ENCODE assay signal across 1 cellular context in genomic region chr7:77444123-77444522, GRCh38.
TF ChIP-seq lines count a peak whose summit lies in the region.

No MANE protein-coding gene starts in this region.

TF ChIP-seq in SK-N-SH treated with all-trans-retinoic acid at 6 μM for 48 hours, 23 proteins besides CTCF, POLR2A, EP300 and RAD21:
- no peak for TF ChIP-seq PATZ1 (CRISPR knock-in tag; IDR thresholded peaks at IDR 0.05; ENCODE audit: borderline replicate concordance)
- TF ChIP-seq CREB5 (CRISPR knock-in tag; IDR thresholded peaks at IDR 0.05; ENCODE audit: low read depth), result no peak
- TF ChIP-seq GLIS3 (CRISPR knock-in tag; IDR thresholded peaks at IDR 0.05), result no peak
- no peak for TF ChIP-seq RARB (CRISPR knock-in tag; IDR thresholded peaks at IDR 0.05)
- TF ChIP-seq BACH2 (CRISPR knock-in tag; IDR thresholded peaks at IDR 0.05; ENCODE audit: borderline replicate concordance), result no peak
- no peak for TF ChIP-seq ZC3H10 (CRISPR knock-in tag; IDR thresholded peaks at IDR 0.05)
- no peak for TF ChIP-seq TCF4 (CRISPR knock-in tag; IDR thresholded peaks at IDR 0.05; ENCODE audit: borderline replicate concordance)
- TF ChIP-seq ZFP3 (CRISPR knock-in tag; IDR thresholded peaks at IDR 0.05), result no peak
- TF ChIP-seq PPARA (CRISPR knock-in tag; IDR thresholded peaks at IDR 0.05; ENCODE audit: borderline replicate concordance), result no peak
- no peak for TF ChIP-seq POU6F1 (CRISPR knock-in tag; IDR thresholded peaks at IDR 0.05; ENCODE audit: borderline replicate concordance, low read depth)
- TF ChIP-seq, protein P1, sequence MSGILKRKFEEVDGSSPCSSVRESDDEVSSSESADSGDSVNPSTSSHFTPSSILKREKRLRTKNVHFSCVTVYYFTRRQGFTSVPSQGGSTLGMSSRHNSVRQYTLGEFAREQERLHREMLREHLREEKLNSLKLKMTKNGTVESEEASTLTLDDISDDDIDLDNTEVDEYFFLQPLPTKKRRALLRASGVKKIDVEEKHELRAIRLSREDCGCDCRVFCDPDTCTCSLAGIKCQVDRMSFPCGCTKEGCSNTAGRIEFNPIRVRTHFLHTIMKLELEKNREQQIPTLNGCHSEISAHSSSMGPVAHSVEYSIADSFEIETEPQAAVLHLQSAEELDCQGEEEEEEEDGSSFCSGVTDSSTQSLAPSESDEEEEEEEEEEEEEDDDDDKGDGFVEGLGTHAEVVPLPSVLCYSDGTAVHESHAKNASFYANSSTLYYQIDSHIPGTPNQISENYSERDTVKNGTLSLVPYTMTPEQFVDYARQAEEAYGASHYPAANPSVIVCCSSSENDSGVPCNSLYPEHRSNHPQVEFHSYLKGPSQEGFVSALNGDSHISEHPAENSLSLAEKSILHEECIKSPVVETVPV (CRISPR knock-in tag; IDR thresholded peaks at IDR 0.05), result no peak
- TF ChIP-seq ZNF565 (CRISPR knock-in tag; conservative IDR thresholded peaks at IDR 0.05; ENCODE audit: low read depth), result no peak
- no peak for TF ChIP-seq ESRRG (CRISPR knock-in tag; IDR thresholded peaks at IDR 0.05)
- no peak for TF ChIP-seq SNAI2 (CRISPR knock-in tag; IDR thresholded peaks at IDR 0.05)
- TF ChIP-seq, protein P2, sequence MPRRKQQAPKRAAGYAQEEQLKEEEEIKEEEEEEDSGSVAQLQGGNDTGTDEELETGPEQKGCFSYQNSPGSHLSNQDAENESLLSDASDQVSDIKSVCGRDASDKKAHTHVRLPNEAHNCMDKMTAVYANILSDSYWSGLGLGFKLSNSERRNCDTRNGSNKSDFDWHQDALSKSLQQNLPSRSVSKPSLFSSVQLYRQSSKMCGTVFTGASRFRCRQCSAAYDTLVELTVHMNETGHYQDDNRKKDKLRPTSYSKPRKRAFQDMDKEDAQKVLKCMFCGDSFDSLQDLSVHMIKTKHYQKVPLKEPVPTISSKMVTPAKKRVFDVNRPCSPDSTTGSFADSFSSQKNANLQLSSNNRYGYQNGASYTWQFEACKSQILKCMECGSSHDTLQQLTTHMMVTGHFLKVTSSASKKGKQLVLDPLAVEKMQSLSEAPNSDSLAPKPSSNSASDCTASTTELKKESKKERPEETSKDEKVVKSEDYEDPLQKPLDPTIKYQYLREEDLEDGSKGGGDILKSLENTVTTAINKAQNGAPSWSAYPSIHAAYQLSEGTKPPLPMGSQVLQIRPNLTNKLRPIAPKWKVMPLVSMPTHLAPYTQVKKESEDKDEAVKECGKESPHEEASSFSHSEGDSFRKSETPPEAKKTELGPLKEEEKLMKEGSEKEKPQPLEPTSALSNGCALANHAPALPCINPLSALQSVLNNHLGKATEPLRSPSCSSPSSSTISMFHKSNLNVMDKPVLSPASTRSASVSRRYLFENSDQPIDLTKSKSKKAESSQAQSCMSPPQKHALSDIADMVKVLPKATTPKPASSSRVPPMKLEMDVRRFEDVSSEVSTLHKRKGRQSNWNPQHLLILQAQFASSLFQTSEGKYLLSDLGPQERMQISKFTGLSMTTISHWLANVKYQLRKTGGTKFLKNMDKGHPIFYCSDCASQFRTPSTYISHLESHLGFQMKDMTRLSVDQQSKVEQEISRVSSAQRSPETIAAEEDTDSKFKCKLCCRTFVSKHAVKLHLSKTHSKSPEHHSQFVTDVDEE (CRISPR knock-in tag; IDR thresholded peaks at IDR 0.05), result no peak
- no peak for TF ChIP-seq ZNF70 (CRISPR knock-in tag; IDR thresholded peaks at IDR 0.05)
- no peak for TF ChIP-seq TOX (CRISPR knock-in tag; IDR thresholded peaks at IDR 0.05; ENCODE audit: borderline replicate concordance)
- no peak for TF ChIP-seq CSDC2 (CRISPR knock-in tag; IDR thresholded peaks at IDR 0.05)
